1 cellular context compared by ENCODE assay signal in genomic region chr7:40221836-40222235, GRCh38.
TF ChIP-seq lines count a peak whose summit lies in the region.

No MANE protein-coding gene starts in this region.

TF ChIP-seq in SK-N-SH, 30 proteins besides CTCF, POLR2A, EP300 and RAD21 (continued from another document):
- TF ChIP-seq, protein P1, sequence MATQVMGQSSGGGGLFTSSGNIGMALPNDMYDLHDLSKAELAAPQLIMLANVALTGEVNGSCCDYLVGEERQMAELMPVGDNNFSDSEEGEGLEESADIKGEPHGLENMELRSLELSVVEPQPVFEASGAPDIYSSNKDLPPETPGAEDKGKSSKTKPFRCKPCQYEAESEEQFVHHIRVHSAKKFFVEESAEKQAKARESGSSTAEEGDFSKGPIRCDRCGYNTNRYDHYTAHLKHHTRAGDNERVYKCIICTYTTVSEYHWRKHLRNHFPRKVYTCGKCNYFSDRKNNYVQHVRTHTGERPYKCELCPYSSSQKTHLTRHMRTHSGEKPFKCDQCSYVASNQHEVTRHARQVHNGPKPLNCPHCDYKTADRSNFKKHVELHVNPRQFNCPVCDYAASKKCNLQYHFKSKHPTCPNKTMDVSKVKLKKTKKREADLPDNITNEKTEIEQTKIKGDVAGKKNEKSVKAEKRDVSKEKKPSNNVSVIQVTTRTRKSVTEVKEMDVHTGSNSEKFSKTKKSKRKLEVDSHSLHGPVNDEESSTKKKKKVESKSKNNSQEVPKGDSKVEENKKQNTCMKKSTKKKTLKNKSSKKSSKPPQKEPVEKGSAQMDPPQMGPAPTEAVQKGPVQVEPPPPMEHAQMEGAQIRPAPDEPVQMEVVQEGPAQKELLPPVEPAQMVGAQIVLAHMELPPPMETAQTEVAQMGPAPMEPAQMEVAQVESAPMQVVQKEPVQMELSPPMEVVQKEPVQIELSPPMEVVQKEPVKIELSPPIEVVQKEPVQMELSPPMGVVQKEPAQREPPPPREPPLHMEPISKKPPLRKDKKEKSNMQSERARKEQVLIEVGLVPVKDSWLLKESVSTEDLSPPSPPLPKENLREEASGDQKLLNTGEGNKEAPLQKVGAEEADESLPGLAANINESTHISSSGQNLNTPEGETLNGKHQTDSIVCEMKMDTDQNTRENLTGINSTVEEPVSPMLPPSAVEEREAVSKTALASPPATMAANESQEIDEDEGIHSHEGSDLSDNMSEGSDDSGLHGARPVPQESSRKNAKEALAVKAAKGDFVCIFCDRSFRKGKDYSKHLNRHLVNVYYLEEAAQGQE (IDR thresholded peaks at IDR 0.05; ENCODE audit: low read depth, low read length) = peak; percentile 63; the same call in 1 of the 2 replicates
- TF ChIP-seq, protein P2, sequence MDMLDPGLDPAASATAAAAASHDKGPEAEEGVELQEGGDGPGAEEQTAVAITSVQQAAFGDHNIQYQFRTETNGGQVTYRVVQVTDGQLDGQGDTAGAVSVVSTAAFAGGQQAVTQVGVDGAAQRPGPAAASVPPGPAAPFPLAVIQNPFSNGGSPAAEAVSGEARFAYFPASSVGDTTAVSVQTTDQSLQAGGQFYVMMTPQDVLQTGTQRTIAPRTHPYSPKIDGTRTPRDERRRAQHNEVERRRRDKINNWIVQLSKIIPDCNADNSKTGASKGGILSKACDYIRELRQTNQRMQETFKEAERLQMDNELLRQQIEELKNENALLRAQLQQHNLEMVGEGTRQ (IDR thresholded peaks at IDR 0.05; ENCODE audit: borderline replicate concordance, low read depth, low read length) = no peak
- peak; percentile 81 for TF ChIP-seq NFIC (IDR thresholded peaks at IDR 0.05; ENCODE audit: borderline replicate concordance)
- TF ChIP-seq TEAD4 (IDR thresholded peaks at IDR 0.05; ENCODE audit: borderline replicate concordance, insufficient read depth) = peak; percentile 98
- TF ChIP-seq, protein P3, sequence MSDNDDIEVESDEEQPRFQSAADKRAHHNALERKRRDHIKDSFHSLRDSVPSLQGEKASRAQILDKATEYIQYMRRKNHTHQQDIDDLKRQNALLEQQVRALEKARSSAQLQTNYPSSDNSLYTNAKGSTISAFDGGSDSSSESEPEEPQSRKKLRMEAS (IDR thresholded peaks at IDR 0.05; ENCODE audit: low read depth) = peak; percentile 79
- TF ChIP-seq ZBTB33 (IDR thresholded peaks at IDR 0.05; ENCODE audit: borderline replicate concordance, low read depth) = peak; percentile 63; the same call in 1 of the 2 replicates
- TF ChIP-seq TAF1 (IDR thresholded peaks at IDR 0.05; ENCODE audit: borderline replicate concordance, low read depth, low read length) = peak; percentile 68
- no peak; the same call in 1 of the 2 replicates for TF ChIP-seq SMC3 (IDR thresholded peaks at IDR 0.05; ENCODE audit: low read depth, low read length)
- TF ChIP-seq GABPA (IDR thresholded peaks at IDR 0.05; ENCODE audit: low read depth) = 0 out of 2 replicates have a peak, but pooled peaks have one; percentile 20
- TF ChIP-seq FOXJ3 (CRISPR knock-in tag; IDR thresholded peaks at IDR 0.05) = no peak
